Comparison of ENCODE assay signal across 1 cellular context in the genomic region with DNA sequence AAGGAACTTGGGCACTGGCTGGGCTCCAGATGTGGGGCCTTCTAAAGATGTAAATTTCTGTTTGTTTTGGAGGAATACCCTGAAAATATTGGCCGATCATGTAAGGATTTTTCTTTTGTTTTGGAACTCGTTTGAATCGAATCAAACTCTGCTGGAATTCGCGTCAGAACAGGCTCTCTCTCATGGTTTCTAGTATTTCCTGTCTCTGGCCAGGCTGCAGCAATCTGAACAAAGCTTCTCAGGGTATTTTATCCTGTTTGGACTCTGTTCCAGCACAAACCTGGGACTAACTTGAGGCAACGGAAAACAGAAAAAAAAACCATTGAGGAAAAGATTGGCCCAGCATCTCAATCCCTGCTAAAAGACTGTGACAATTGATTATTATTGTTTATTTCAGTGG.
TF ChIP-seq lines count a peak whose summit lies in the region.

No MANE protein-coding gene starts in this region.

TF ChIP-seq in IMR-90, 13 proteins besides CTCF, POLR2A, EP300 and RAD21 (continued from another document):
- no peak for TF ChIP-seq USF2 (IDR thresholded peaks at IDR 0.05; ENCODE audit: low read depth, low read length)
- TF ChIP-seq MXI1 (IDR thresholded peaks at IDR 0.05; ENCODE audit: borderline replicate concordance, low read depth, low read length) = no peak
- no peak for TF ChIP-seq MAZ (IDR thresholded peaks at IDR 0.05; ENCODE audit: borderline replicate concordance, low read depth, low read length)
- no peak for TF ChIP-seq BHLHE40 (IDR thresholded peaks at IDR 0.05; ENCODE audit: low read depth, low read length)
- no peak for TF ChIP-seq SMC3 (IDR thresholded peaks at IDR 0.05; ENCODE audit: low read depth, low read length)
- TF ChIP-seq, protein P1, sequence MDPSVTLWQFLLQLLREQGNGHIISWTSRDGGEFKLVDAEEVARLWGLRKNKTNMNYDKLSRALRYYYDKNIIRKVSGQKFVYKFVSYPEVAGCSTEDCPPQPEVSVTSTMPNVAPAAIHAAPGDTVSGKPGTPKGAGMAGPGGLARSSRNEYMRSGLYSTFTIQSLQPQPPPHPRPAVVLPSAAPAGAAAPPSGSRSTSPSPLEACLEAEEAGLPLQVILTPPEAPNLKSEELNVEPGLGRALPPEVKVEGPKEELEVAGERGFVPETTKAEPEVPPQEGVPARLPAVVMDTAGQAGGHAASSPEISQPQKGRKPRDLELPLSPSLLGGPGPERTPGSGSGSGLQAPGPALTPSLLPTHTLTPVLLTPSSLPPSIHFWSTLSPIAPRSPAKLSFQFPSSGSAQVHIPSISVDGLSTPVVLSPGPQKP (IDR thresholded peaks at IDR 0.05; ENCODE audit: borderline replicate concordance, low read depth, low read length) = no peak
